In genomic region chr7:150950496-150951180, GRCh38 we compare ENCODE assay signal across 1 cellular context.
TF ChIP-seq lines count a peak whose summit lies in the region.

No MANE protein-coding gene starts in this region.

TF ChIP-seq in K562, 482 proteins besides CTCF, POLR2A, EP300 and RAD21:
- peak; percentile 85 for TF ChIP-seq RBM22 (IDR thresholded peaks at IDR 0.05; ENCODE audit: low read depth, low read length, poor library complexity, severe bottlenecking)
- peak; percentile 89 for TF ChIP-seq ZBTB33 (CRISPR knock-in tag; IDR thresholded peaks at IDR 0.05)
- peak; percentile 45; the same call in 1 of the 2 replicates for TF ChIP-seq POLR2G (IDR thresholded peaks at IDR 0.05; ENCODE audit: low read depth, low read length)
- TF ChIP-seq CREB5 (CRISPR knock-in tag; IDR thresholded peaks at IDR 0.05) = no peak
- TF ChIP-seq ZKSCAN8 (CRISPR knock-in tag; IDR thresholded peaks at IDR 0.05) = no peak
TF ChIP-seq in K562: peak in this region for 3.
